Comparison of ENCODE assay signal across 31 cellular contexts in genomic region chr12:9973951-9974350, GRCh38. TPM values are rescaled to one million over a fixed set of nuclear protein-coding genes. Genes with fewer than 3 reads are reported as not detected.
"Had no signal": no experiment of that assay in that cellular context is flagged by ENCODE, and none has a peak within 500 bp of the region (broad histone marks: within the 10 kb centered on the region; RNA-seq: fewer than 3 reads in every experiment).

No MANE protein-coding gene starts in this region.

- H3K36me3 ChIP-seq: gastrocnemius medialis, ovary, sigmoid colon, suprapubic skin, transverse colon, vagina had no signal

- H3K27ac ChIP-seq: dorsolateral prefrontal cortex, gastrocnemius medialis, ovary, psoas muscle, sigmoid colon, suprapubic skin, transverse colon, vagina had no signal

- H3K4me3 ChIP-seq: dorsolateral prefrontal cortex, gastrocnemius medialis, ovary, psoas muscle, sigmoid colon, suprapubic skin, transverse colon, vagina had no signal

- H3K9me3 ChIP-seq: gastrocnemius medialis, ovary, psoas muscle, sigmoid colon, suprapubic skin, transverse colon, vagina had no signal

- DNase-seq: cerebellar nuclear complex; cortex of kidney; dorsolateral prefrontal cortex; effector CD4-positive, alpha-beta T cell; foreskin fibroblast; gastrocnemius medialis; head of caudate nucleus; naive B cell; occipital lobe; ovary; posterior cingulate gyrus; psoas muscle; right cardiac atrium; sigmoid colon; stimulated activated CD4-positive, alpha-beta T cell treated with anti-CD3 and anti-CD28 coated beads, Interleukin-2, amount 100 ng/mL, for 24 hours; stimulated activated CD4-positive, alpha-beta T cell treated with anti-CD3 and anti-CD28 coated beads, Interleukin-4, amount 100 ng/mL, for 4 hours; stimulated activated naive CD8-positive, alpha-beta T cell treated with anti-CD3 and anti-CD28 coated beads, Interleukin-15, Interleukin-2, amounts not matched to agents 100 U/mL and 50 U/mL, for 24 hours; transverse colon had no signal

- ATAC-seq: esophagus mucosa; gastrocnemius medialis; left lobe of liver; psoas muscle; right cardiac atrium; stimulated activated memory B cell treated with anti-CD40 and anti-IgM and Interleukin-4, amounts not matched to agents 10 μg/mL and 1 μg/mL and 100 μg/mL, for 72 hours; stimulated activated naive CD8-positive, alpha-beta T cell treated with anti-CD3 and anti-CD28 coated beads, Interleukin-15, Interleukin-2, amounts not matched to agents 100 U/mL and 50 U/mL, for 24 hours had no signal

- H3K4me1 Mint-ChIP-seq: naive B cell; nephron; stimulated activated memory B cell treated with anti-CD40 and anti-IgM and Interleukin-4, amounts not matched to agents 10 μg/mL and 1 μg/mL and 100 μg/mL, for 72 hours had no signal

- FAIRE-seq: keratinocyte had no signal

- H3K4me3 Mint-ChIP-seq: naive B cell; nephron; stimulated activated memory B cell treated with anti-CD40 and anti-IgM and Interleukin-4, amounts not matched to agents 10 μg/mL and 1 μg/mL and 100 μg/mL, for 72 hours had no signal

- H3K36me3 Mint-ChIP-seq: stimulated activated memory B cell treated with anti-CD40 and anti-IgM and Interleukin-4, amounts not matched to agents 10 μg/mL and 1 μg/mL and 100 μg/mL, for 72 hours had no signal

- H3K4me1 ChIP-seq: gastrocnemius medialis, psoas muscle, sigmoid colon, suprapubic skin, vagina had no signal

- H3K27ac Mint-ChIP-seq: nephron; stimulated activated memory B cell treated with anti-CD40 and anti-IgM and Interleukin-4, amounts not matched to agents 10 μg/mL and 1 μg/mL and 100 μg/mL, for 72 hours had no signal

- H3K27me3 ChIP-seq: dorsolateral prefrontal cortex, gastrocnemius medialis, ovary, sigmoid colon, suprapubic skin, transverse colon, vagina had no signal

RNA-seq across cellular contexts. Expression of gene CLEC12A, which starts 2.7 kb away (rescaled TPM):
- total RNA-seq: glomerular endothelial cell, occipital lobe, renal cortical epithelial cell, vagina had no signal
- polyA plus RNA-seq: keratinocyte had no signal

RNA-seq across cellular contexts. Expression of gene CLEC1B, which starts 25.0 kb away (rescaled TPM):
- total RNA-seq: esophagus mucosa, lower leg skin, mesenteric fat pad, occipital lobe, psoas muscle, renal cortical epithelial cell, right cardiac atrium, sigmoid colon, skeletal muscle tissue, suprapubic skin, transverse colon, ureter, vagina had no signal
- polyA plus RNA-seq: keratinocyte, psoas muscle, right cardiac atrium, sigmoid colon had no signal

RNA-seq across cellular contexts. Expression of gene CLEC12B, which starts 36.5 kb away (rescaled TPM):
- total RNA-seq: esophagus mucosa, gastrocnemius medialis, glomerular endothelial cell, left lobe of liver, occipital lobe, ovary, renal cortical epithelial cell, sigmoid colon, skeletal muscle tissue, transverse colon, ureter, vagina had no signal
- polyA plus RNA-seq: keratinocyte, right cardiac atrium had no signal

RNA-seq across cellular contexts. Expression of gene CLEC2A, which starts 41.8 kb away (rescaled TPM):
- total RNA-seq: esophagus mucosa, gastrocnemius medialis, glomerular endothelial cell, left lobe of liver, mesenteric fat pad, occipital lobe, ovary, psoas muscle, renal cortical epithelial cell, right cardiac atrium, sigmoid colon, skeletal muscle tissue, transverse colon, ureter, vagina had no signal
- polyA plus RNA-seq: ovary, psoas muscle, right cardiac atrium, sigmoid colon had no signal

RNA-seq across cellular contexts. Expression of gene CLEC9A, which starts 56.5 kb away (rescaled TPM):
- total RNA-seq: esophagus mucosa, gastrocnemius medialis, glomerular endothelial cell, left lobe of liver, lower leg skin, mesenteric fat pad, occipital lobe, psoas muscle, renal cortical epithelial cell, sigmoid colon, skeletal muscle tissue, suprapubic skin, vagina had no signal
- polyA plus RNA-seq: keratinocyte, right cardiac atrium had no signal
